Comparison of ENCODE assay signal across 21 cellular contexts in genomic region chr4:43112139-43112538, GRCh38.
DNase-seq lines count a peak whose midpoint lies in the region; ATAC-seq and TF ChIP-seq lines count a peak whose summit lies in the region.
"Had no signal": no experiment of that assay in that cellular context is flagged by ENCODE, and none has a peak within 500 bp of the region (broad histone marks: within the 10 kb centered on the region; RNA-seq: fewer than 3 reads in every experiment).

No MANE protein-coding gene starts in this region.

- POLR2A ChIA-PET in SK-N-SH (lab: Yijun Ruan, JAX): no interaction called here
- POLR2A ChIA-PET in OCI-LY7 (lab: Charles Lee): no interaction called here

- no peak overlapping the region for H3K27ac Mint-ChIP-seq in progenitor cell of endocrine pancreas
- H3K27ac Mint-ChIP-seq: CD4-positive, CD25-positive, alpha-beta regulatory T cell; CD8-positive, alpha-beta memory T cell; IgD-negative memory B cell had no signal

- H3K9me3 ChIP-seq in SK-N-SH: no peaks in the 10 kb centered on the region
- H3K9me3 ChIP-seq in OCI-LY7 (ENCODE audit: low read length): no peaks in the 10 kb centered on the region
- H3K9me3 ChIP-seq: BE2C, HAP-1 had no signal

- ATAC-seq in GM18511 (IDR thresholded peaks at IDR 0.05; ENCODE audit: unreplicated experiment) (peak; percentile 75), GM19463 (IDR thresholded peaks at IDR 0.05; ENCODE audit: unreplicated experiment) (peak; percentile 70), HG03095 (IDR thresholded peaks at IDR 0.05; ENCODE audit: unreplicated experiment) (no peak)
- ATAC-seq: HepG2 had no signal

- H3K4me2 ChIP-seq in SK-N-SH (no peak overlapping the region), OCI-LY7 (ENCODE audit: low read length) (no peak overlapping the region)

- H3K4me3 Mint-ChIP-seq in progenitor cell of endocrine pancreas (ENCODE audit: low read depth): no peak overlapping the region
- H3K4me3 Mint-ChIP-seq: CD4-positive, CD25-positive, alpha-beta regulatory T cell; CD8-positive, alpha-beta memory T cell; IgD-negative memory B cell had no signal

- H3K36me3 Mint-ChIP-seq in progenitor cell of endocrine pancreas (ENCODE audit: insufficient read depth): no peaks in the 10 kb centered on the region
- H3K36me3 Mint-ChIP-seq: CD4-positive, CD25-positive, alpha-beta regulatory T cell; CD8-positive, alpha-beta memory T cell; IgD-negative memory B cell had no signal

- 3% methylated on average over 1 of the region's 1 CpG for WGBS in SK-N-SH (ENCODE audit: low lambda C conversion rate)

- CTCF ChIA-PET in SK-N-SH (lab: Yijun Ruan, JAX): interaction anchor here (1.2 kb wide), 1 partner anchor 20 kb away, joined by 4 read pairs; no protein-coding TSS in a partner anchor
- CTCF ChIA-PET in OCI-LY7 (lab: Charles Lee; ENCODE audit: unreplicated experiment): no interaction called here

- no peaks in the 10 kb centered on the region for H3K4me1 ChIP-seq in SK-N-SH (ENCODE audit: control insufficient read depth in 1 of 2, insufficient read depth in 2 of 2, low read depth in 1 of 2, low read length in 1 of 2)
- no peaks in the 10 kb centered on the region for H3K4me1 ChIP-seq in OCI-LY7 (ENCODE audit: insufficient read depth, low read length, poor library complexity, severe bottlenecking)
- H3K4me1 ChIP-seq: BE2C, HAP-1 had no signal

- TF ChIP-seq CTCF in SK-N-SH (IDR thresholded peaks at IDR 0.05) (no peak), progenitor cell of endocrine pancreas (IDR thresholded peaks at IDR 0.05; ENCODE audit: unreplicated experiment) (no peak), OCI-LY7 (conservative IDR thresholded peaks at IDR 0.05; ENCODE audit: low read length) (no peak)

- H3K27ac ChIP-seq in SK-N-SH (ENCODE audit: low read depth in 2 of 2, low read length in 1 of 2) (no peak overlapping the region), OCI-LY7 (ENCODE audit: low read depth, low read length, poor library complexity, severe bottlenecking) (no peak overlapping the region)
- H3K27ac ChIP-seq: GM23248 had no signal

- no peak overlapping the region for H3K9ac ChIP-seq in SK-N-SH
- H3K9ac ChIP-seq: GM23248 had no signal

- intact Hi-C loops in OCI-LY7 (cut with micrococcal nuclease; ENCODE audit: unreplicated experiment): no loop called here

- BruUV-seq in OCI-LY7 (replicated peaks; lab: Mats Ljungman, UMichigan): no TSS peak

- TF ChIP-seq EP300 in SK-N-SH (IDR thresholded peaks at IDR 0.05; ENCODE audit: borderline replicate concordance in 1 of 2, low read depth in 1 of 2, low read length in 1 of 2): no peak

- H3K4me1 Mint-ChIP-seq in progenitor cell of endocrine pancreas (ENCODE audit: low read depth): peaks cover 2% of the 10 kb centered on the region
- H3K4me1 Mint-ChIP-seq: CD4-positive, CD25-positive, alpha-beta regulatory T cell; CD8-positive, alpha-beta memory T cell; IgD-negative memory B cell had no signal

- H3K79me2 ChIP-seq in SK-N-SH (ENCODE audit: insufficient read depth) (no peaks in the 10 kb centered on the region), OCI-LY7 (ENCODE audit: insufficient read depth, low read depth, low read length) (no peaks in the 10 kb centered on the region)

- H2AFZ ChIP-seq in SK-N-SH (ENCODE audit: low read depth) (no peak overlapping the region), OCI-LY7 (ENCODE audit: low read length) (no peak overlapping the region)
- H2AFZ ChIP-seq: GM23248 had no signal

- H4K20me1 ChIP-seq in SK-N-SH (ENCODE audit: insufficient read depth) (no peaks in the 10 kb centered on the region), OCI-LY7 (ENCODE audit: insufficient read depth, low read length) (no peaks in the 10 kb centered on the region)

- H3K27me3 Mint-ChIP-seq in progenitor cell of endocrine pancreas: no peaks in the 10 kb centered on the region
- H3K27me3 Mint-ChIP-seq: CD4-positive, CD25-positive, alpha-beta regulatory T cell; CD8-positive, alpha-beta memory T cell; IgD-negative memory B cell had no signal

- H3K27me3 ChIP-seq in SK-N-SH (ENCODE audit: insufficient read depth): no peaks in the 10 kb centered on the region
- H3K27me3 ChIP-seq: BE2C had no signal

- no peak for TF ChIP-seq RAD21 in SK-N-SH (IDR thresholded peaks at IDR 0.05; ENCODE audit: low read length)

- H3K9me3 Mint-ChIP-seq in progenitor cell of endocrine pancreas (ENCODE audit: low read depth): peaks cover 5% of the 10 kb centered on the region

- no peak overlapping the region for H3K4me3 ChIP-seq in SK-N-SH (ENCODE audit: low read depth in 2 of 2, low read length in 1 of 2)
- no peak overlapping the region for H3K4me3 ChIP-seq in OCI-LY7 (ENCODE audit: low read depth, low read length, poor library complexity, severe bottlenecking)
- H3K4me3 ChIP-seq: GM23248, HAP-1 had no signal

- H3K9me2 ChIP-seq in SK-N-SH: no peaks in the 10 kb centered on the region
- no peaks in the 10 kb centered on the region for H3K9me2 ChIP-seq in OCI-LY7 (ENCODE audit: insufficient read depth, low read length)

- no peaks in the 10 kb centered on the region for H3K36me3 ChIP-seq in SK-N-SH (replicated peaks in 1 of 2; ENCODE audit: control insufficient read depth in 1 of 2, insufficient read depth in 2 of 2, low read length in 1 of 2)
- H3K36me3 ChIP-seq in OCI-LY7 (ENCODE audit: insufficient read depth, low read length): no peaks in the 10 kb centered on the region
- H3K36me3 ChIP-seq: BE2C, HAP-1 had no signal

- DNase-seq in kidney tubule cell (ENCODE audit: low spot score) (peak; percentile 2), SK-N-SH (no peak), progenitor cell of endocrine pancreas (ENCODE audit: low spot score, unreplicated experiment) (no peak), OCI-LY7 (ENCODE audit: low spot score) (no peak)
- DNase-seq: ACHN; BE2C; C1 segment of cervical spinal cord; CD4-positive, CD25-positive, alpha-beta regulatory T cell; CD8-positive, alpha-beta memory T cell; COR-L47; DMS 273 treated with DMSO at 0.1 percent for 48 hours; DMS79; GDM1; GM23248; KBM-7 had no signal

- no peaks in the 10 kb centered on the region for H3F3A ChIP-seq in SK-N-SH (replicated peaks; ENCODE audit: insufficient read depth)

TF ChIP-seq in SK-N-SH, 30 proteins besides CTCF, POLR2A, EP300 and RAD21:
- TF ChIP-seq FOXJ3 (CRISPR knock-in tag; IDR thresholded peaks at IDR 0.05): no peak
- TF ChIP-seq TAF1 (IDR thresholded peaks at IDR 0.05; ENCODE audit: borderline replicate concordance, low read depth, low read length): no peak
